Comparison of ENCODE assay signal across 8 cellular contexts in genomic region chr12:68641138-68641537, GRCh38. TPM values are rescaled to one million over a fixed set of nuclear protein-coding genes. Genes with fewer than 3 reads are reported as not detected.
A peak's percentile ranks its signal among the peaks of the same experiment; 100 is the strongest.
DNase-seq lines count a peak whose midpoint lies in the region; ATAC-seq and TF ChIP-seq lines count a peak whose summit lies in the region.

No MANE protein-coding gene starts in this region.

- CTCF ChIA-PET in AG04450 (lab: Charles Lee) = interaction anchor here (1.8 kb wide), 1 partner anchor 283 kb away, joined by 4 read pairs; no protein-coding TSS in a partner anchor

- no peak overlapping the region for H3K4me3 ChIP-seq in AG04450 (ENCODE audit: low read depth, low read length)
- H3K4me3 ChIP-seq in suprapubic skin = no peak overlapping the region

- no peak for TF ChIP-seq POLR2A in suprapubic skin (IDR thresholded peaks at IDR 0.05)

- DNase-seq in AG04450 (ENCODE audit: low read depth, low spot score) = no peak
- DNase-seq in activated naive CD8-positive, alpha-beta T cell treated with anti-CD3 and anti-CD28 coated beads, Interleukin-2, amount 10 ng/mL, durations not matched to agents 7 days and 5 days = no peak
- DNase-seq in NCI-H526 (lab: John Stamatoyannopoulos, UW) = no peak
- DNase-seq in suprapubic skin (ENCODE audit: low spot score in 2 of 2) = no peak
- no peak for DNase-seq in foreskin keratinocyte

- no peaks in the 10 kb centered on the region for H3K36me3 ChIP-seq in suprapubic skin

- peak overlapping the region; percentile 79 for H3K4me3 Mint-ChIP-seq in activated naive CD8-positive, alpha-beta T cell treated with anti-CD3 and anti-CD28 coated beads, Interleukin-2, amount 10 ng/mL, durations not matched to agents 7 days and 5 days
- peak overlapping the region; percentile 46 for H3K4me3 Mint-ChIP-seq in stimulated activated memory B cell treated with anti-CD40 and anti-IgM and Interleukin-4, amounts not matched to agents 10 μg/mL and 1 μg/mL and 100 μg/mL, for 72 hours

- TF ChIP-seq EP300 in suprapubic skin (IDR thresholded peaks at IDR 0.05) = no peak

- no peaks in the 10 kb centered on the region for H3K9me3 ChIP-seq in AG04450 (ENCODE audit: control insufficient read depth, insufficient read depth, low read length)
- H3K9me3 ChIP-seq in suprapubic skin = no peaks in the 10 kb centered on the region

- peak; percentile 92 for ATAC-seq in GM19452 (IDR thresholded peaks at IDR 0.05; ENCODE audit: unreplicated experiment)
- peak; percentile 94 for ATAC-seq in HG03432 (IDR thresholded peaks at IDR 0.05; ENCODE audit: unreplicated experiment)
- ATAC-seq in activated naive CD8-positive, alpha-beta T cell treated with anti-CD3 and anti-CD28 coated beads, Interleukin-2, amount 10 ng/mL, durations not matched to agents 7 days and 5 days (ENCODE audit: low read depth) = peak; percentile 94
- peak; percentile 94 for ATAC-seq in stimulated activated memory B cell treated with anti-CD40 and anti-IgM and Interleukin-4, amounts not matched to agents 10 μg/mL and 1 μg/mL and 100 μg/mL, for 72 hours
- no peak for ATAC-seq in foreskin keratinocyte

- H3K9me3 Mint-ChIP-seq in activated naive CD8-positive, alpha-beta T cell treated with anti-CD3 and anti-CD28 coated beads, Interleukin-2, amount 10 ng/mL, durations not matched to agents 7 days and 5 days = no peaks in the 10 kb centered on the region
- no peaks in the 10 kb centered on the region for H3K9me3 Mint-ChIP-seq in stimulated activated memory B cell treated with anti-CD40 and anti-IgM and Interleukin-4, amounts not matched to agents 10 μg/mL and 1 μg/mL and 100 μg/mL, for 72 hours

- H3K27ac ChIP-seq in AG04450 (ENCODE audit: low read depth, low read length) = peak overlapping the region; percentile 24
- no peak overlapping the region for H3K27ac ChIP-seq in suprapubic skin
- H3K27ac ChIP-seq in foreskin keratinocyte = no peak overlapping the region

- POLR2A ChIA-PET in AG04450 (lab: Yijun Ruan, JAX) = no interaction called here
- POLR2A ChIA-PET in activated naive CD8-positive, alpha-beta T cell treated with anti-CD3 and anti-CD28 coated beads, Interleukin-2, amount 10 ng/mL, durations not matched to agents 7 days and 5 days (lab: Charles Lee) = interaction anchor here (1.2 kb wide), 1 partner anchor 30 kb away, joined by 4 read pairs; the partner anchor contains the start of gene RAP1B

- peak overlapping the region; percentile 70 for H3K27ac Mint-ChIP-seq in activated naive CD8-positive, alpha-beta T cell treated with anti-CD3 and anti-CD28 coated beads, Interleukin-2, amount 10 ng/mL, durations not matched to agents 7 days and 5 days
- peak overlapping the region; percentile 51 for H3K27ac Mint-ChIP-seq in stimulated activated memory B cell treated with anti-CD40 and anti-IgM and Interleukin-4, amounts not matched to agents 10 μg/mL and 1 μg/mL and 100 μg/mL, for 72 hours

- H3K4me1 Mint-ChIP-seq in activated naive CD8-positive, alpha-beta T cell treated with anti-CD3 and anti-CD28 coated beads, Interleukin-2, amount 10 ng/mL, durations not matched to agents 7 days and 5 days = peaks cover 71% of the 10 kb centered on the region
- H3K4me1 Mint-ChIP-seq in stimulated activated memory B cell treated with anti-CD40 and anti-IgM and Interleukin-4, amounts not matched to agents 10 μg/mL and 1 μg/mL and 100 μg/mL, for 72 hours = peaks cover 53% of the 10 kb centered on the region

- WGBS in suprapubic skin = 54% methylated on average over 5 of the region's 5 CpGs

- H3K4me1 ChIP-seq in suprapubic skin (peaks cover 18% of the 10 kb centered on the region), foreskin keratinocyte (no peaks in the 10 kb centered on the region)

- H3K27me3 ChIP-seq in AG04450 (ENCODE audit: control insufficient read depth, insufficient read depth, low read length) = no peaks in the 10 kb centered on the region
- no peaks in the 10 kb centered on the region for H3K27me3 ChIP-seq in suprapubic skin
- no peaks in the 10 kb centered on the region for H3K27me3 ChIP-seq in foreskin keratinocyte

- no peaks in the 10 kb centered on the region for H3K27me3 Mint-ChIP-seq in activated naive CD8-positive, alpha-beta T cell treated with anti-CD3 and anti-CD28 coated beads, Interleukin-2, amount 10 ng/mL, durations not matched to agents 7 days and 5 days
- H3K27me3 Mint-ChIP-seq in stimulated activated memory B cell treated with anti-CD40 and anti-IgM and Interleukin-4, amounts not matched to agents 10 μg/mL and 1 μg/mL and 100 μg/mL, for 72 hours = no peaks in the 10 kb centered on the region

- TF ChIP-seq CTCF in AG04450 (IDR thresholded peaks at IDR 0.05; ENCODE audit: low read depth, low read length) = no peak
- no peak for TF ChIP-seq CTCF in suprapubic skin (IDR thresholded peaks at IDR 0.05)
- no peak for TF ChIP-seq CTCF in foreskin keratinocyte (conservative IDR thresholded peaks at IDR 0.05)

- peaks cover 22% of the 10 kb centered on the region for H3K36me3 Mint-ChIP-seq in activated naive CD8-positive, alpha-beta T cell treated with anti-CD3 and anti-CD28 coated beads, Interleukin-2, amount 10 ng/mL, durations not matched to agents 7 days and 5 days
- H3K36me3 Mint-ChIP-seq in stimulated activated memory B cell treated with anti-CD40 and anti-IgM and Interleukin-4, amounts not matched to agents 10 μg/mL and 1 μg/mL and 100 μg/mL, for 72 hours = no peaks in the 10 kb centered on the region

RNA-seq across cellular contexts. Expression of gene RAP1B, which starts 30.4 kb away (rescaled TPM):
- polyA plus RNA-seq in AG04450 (2011; rRNA removed) (191 and 278 TPM in 2 replicates), foreskin keratinocyte (118 and 129 TPM in 2 replicates)
- polyA minus RNA-seq in AG04450 (2011; rRNA and poly(A)+ RNA removed) = 54.2 and 96.6 TPM in 2 replicates
- 100 to 1,000 TPM; 233 to 257 TPM for total RNA-seq in activated naive CD8-positive, alpha-beta T cell treated with anti-CD3 and anti-CD28 coated beads, Interleukin-2, amount 10 ng/mL, durations not matched to agents 7 days and 5 days
- total RNA-seq in suprapubic skin (100 to 1,000 TPM in 3 of 4 donors, 10 to 100 TPM in 1; 95.2 to 154 (median 115) TPM), foreskin keratinocyte (173 and 175 TPM in 2 replicates)

RNA-seq across cellular contexts. Expression of gene NUP107, which starts 45.6 kb away (rescaled TPM):
- polyA plus RNA-seq in AG04450 (2011; rRNA removed) (31.5 and 46.7 TPM in 2 replicates), foreskin keratinocyte (20.6 and 25.6 TPM in 2 replicates)
- polyA minus RNA-seq in AG04450 (2011; rRNA and poly(A)+ RNA removed) = 18.3 and 26.2 TPM in 2 replicates
- 100 to 1,000 TPM in 1 of 2 experiments, 10 to 100 TPM in 1; 91.2 to 106 TPM for total RNA-seq in activated naive CD8-positive, alpha-beta T cell treated with anti-CD3 and anti-CD28 coated beads, Interleukin-2, amount 10 ng/mL, durations not matched to agents 7 days and 5 days
- total RNA-seq in suprapubic skin (10 to 100 TPM; 13.3 to 82.7 (median 25.3) TPM), foreskin keratinocyte (68.9 and 75.1 TPM in 2 replicates)
